In the genomic region with DNA sequence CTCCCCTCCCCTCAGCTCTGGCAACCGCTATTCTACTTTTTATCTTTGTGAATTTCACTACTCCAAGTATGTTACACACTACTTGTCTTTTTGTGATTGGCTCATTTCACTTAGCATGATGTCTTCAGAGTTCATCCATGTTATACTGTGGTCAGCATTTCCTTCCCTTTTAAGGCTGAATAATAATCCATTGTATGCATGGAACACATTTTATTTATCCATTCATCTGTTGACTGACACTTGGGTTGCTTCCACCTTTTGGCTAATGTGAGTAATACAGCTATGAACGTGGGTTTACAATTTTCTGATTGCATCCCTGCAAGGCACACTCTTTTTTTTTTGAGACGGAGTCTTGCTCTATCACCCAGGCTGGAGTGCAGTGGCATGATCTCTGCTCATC, we compare ENCODE assay signal across 14 cellular contexts. TPM values are rescaled to one million over a fixed set of nuclear protein-coding genes. Genes with fewer than 3 reads are reported as not detected.
DNase-seq lines count a peak whose midpoint lies in the region; ATAC-seq and TF ChIP-seq lines count a peak whose summit lies in the region.
"Had no signal": no experiment of that assay in that cellular context is flagged by ENCODE, and none has a peak within 500 bp of the region (broad histone marks: within the 10 kb centered on the region; RNA-seq: fewer than 3 reads in every experiment).

No MANE protein-coding gene starts in this region.

- no peak overlapping the region for H3K4me3 ChIP-seq in CD8-positive, alpha-beta T cell (ENCODE audit: low read depth, low read length)
- H3K4me3 ChIP-seq: heart left ventricle, MG63, mucosa of descending colon had no signal

- peaks cover 8% of the 10 kb centered on the region for H3K4me1 ChIP-seq in CD8-positive, alpha-beta T cell (ENCODE audit: insufficient read depth, low read length)

- peak; percentile 39 for TF ChIP-seq CTCF in chondrocyte (IDR thresholded peaks at IDR 0.05)
- no peak for TF ChIP-seq CTCF in CD8-positive, alpha-beta T cell (IDR thresholded peaks at IDR 0.05)

- H3K27me3 Mint-ChIP-seq in activated CD4-positive, alpha-beta T cell treated with anti-CD3 and anti-CD28 coated beads, Interleukin-2, amount 10 ng/mL, durations not matched to agents 24 days and 14 days = no peaks in the 10 kb centered on the region
- no peaks in the 10 kb centered on the region for H3K27me3 Mint-ChIP-seq in chondrocyte (ENCODE audit: low read depth)
- no peaks in the 10 kb centered on the region for H3K27me3 Mint-ChIP-seq in stimulated activated naive B cell treated with anti-CD40 and anti-IgM and Interleukin-4, amounts not matched to agents 10 μg/mL and 1 μg/mL and 100 μg/mL, for 72 hours
- no peaks in the 10 kb centered on the region for H3K27me3 Mint-ChIP-seq in CD8-positive, alpha-beta T cell (ENCODE audit: low read depth)

- H3K4me3 Mint-ChIP-seq in activated CD4-positive, alpha-beta T cell treated with anti-CD3 and anti-CD28 coated beads, Interleukin-2, amount 10 ng/mL, durations not matched to agents 24 days and 14 days = peak overlapping the region; percentile 20
- no peak overlapping the region for H3K4me3 Mint-ChIP-seq in chondrocyte (ENCODE audit: unreplicated experiment)
- no peak overlapping the region for H3K4me3 Mint-ChIP-seq in stimulated activated naive B cell treated with anti-CD40 and anti-IgM and Interleukin-4, amounts not matched to agents 10 μg/mL and 1 μg/mL and 100 μg/mL, for 72 hours
- no peak overlapping the region for H3K4me3 Mint-ChIP-seq in CD8-positive, alpha-beta T cell

- POLR2A ChIA-PET in CD8-positive, alpha-beta T cell (lab: Charles Lee) = interaction anchor here (1.0 kb wide), 1 partner anchor 16 kb away, joined by 4 read pairs; no protein-coding TSS in a partner anchor

- peak; percentile 7 to 36 for ATAC-seq in stimulated activated naive B cell treated with anti-CD40 and anti-IgM and Interleukin-4, amounts not matched to agents 10 μg/mL and 1 μg/mL and 100 μg/mL, for 72 hours (replicated peaks)
- no peak for ATAC-seq in CD8-positive, alpha-beta T cell
- ATAC-seq: heart left ventricle, mucosa of descending colon had no signal

- no peaks in the 10 kb centered on the region for H3K9me3 ChIP-seq in CD8-positive, alpha-beta T cell (ENCODE audit: low read length)
- H3K9me3 ChIP-seq: heart left ventricle, MG63, mucosa of descending colon had no signal

- no peak for DNase-seq in activated CD4-positive, alpha-beta T cell treated with anti-CD3 and anti-CD28 coated beads, Interleukin-2, amount 10 ng/mL, durations not matched to agents 24 days and 14 days
- DNase-seq in activated CD4-positive, alpha-beta T cell treated with anti-CD3 and anti-CD28 coated beads, Interleukin-2, amount 50 U/mL, for 4 hours = no peak
- DNase-seq in NCI-H226 (peak; percentile 15), chondrocyte (ENCODE audit: low spot score) (no peak), DMS79 treated with DMSO at 0.1 percent for 48 hours (lab: John Stamatoyannopoulos, UW) (no peak)
- DNase-seq in stimulated activated naive B cell treated with anti-CD40 and anti-IgM and Interleukin-4, amounts not matched to agents 10 μg/mL and 1 μg/mL and 100 μg/mL, for 72 hours = no peak
- DNase-seq in CD8-positive, alpha-beta T cell = no peak
- DNase-seq in stimulated activated CD4-positive, alpha-beta T cell treated with anti-CD3 and anti-CD28 coated beads, Interleukin-2, amount 100 ng/mL, for 24 hours = no peak
- DNase-seq: activated CD4-positive, alpha-beta T cell treated with anti-CD3 and anti-CD28 coated beads, Interleukin-2, amount 50 U/mL, for 1 hour; AML-193; central memory CD4-positive, alpha-beta T cell; heart left ventricle; MG63; mucosa of descending colon had no signal

- peaks cover 4% of the 10 kb centered on the region for H3K9me3 Mint-ChIP-seq in activated CD4-positive, alpha-beta T cell treated with anti-CD3 and anti-CD28 coated beads, Interleukin-2, amount 10 ng/mL, durations not matched to agents 24 days and 14 days
- no peaks in the 10 kb centered on the region for H3K9me3 Mint-ChIP-seq in chondrocyte (ENCODE audit: low read depth)
- H3K9me3 Mint-ChIP-seq in stimulated activated naive B cell treated with anti-CD40 and anti-IgM and Interleukin-4, amounts not matched to agents 10 μg/mL and 1 μg/mL and 100 μg/mL, for 72 hours = no peaks in the 10 kb centered on the region
- H3K9me3 Mint-ChIP-seq in CD8-positive, alpha-beta T cell = no peaks in the 10 kb centered on the region

- no peaks in the 10 kb centered on the region for H3K36me3 ChIP-seq in CD8-positive, alpha-beta T cell (ENCODE audit: insufficient read depth, low read length)
- H3K36me3 ChIP-seq: heart left ventricle, MG63 had no signal

- H3K36me3 Mint-ChIP-seq in activated CD4-positive, alpha-beta T cell treated with anti-CD3 and anti-CD28 coated beads, Interleukin-2, amount 10 ng/mL, durations not matched to agents 24 days and 14 days (ENCODE audit: low read depth) = peaks cover 53% of the 10 kb centered on the region
- H3K36me3 Mint-ChIP-seq in chondrocyte (ENCODE audit: low read depth) = no peaks in the 10 kb centered on the region
- no peaks in the 10 kb centered on the region for H3K36me3 Mint-ChIP-seq in stimulated activated naive B cell treated with anti-CD40 and anti-IgM and Interleukin-4, amounts not matched to agents 10 μg/mL and 1 μg/mL and 100 μg/mL, for 72 hours
- H3K36me3 Mint-ChIP-seq in CD8-positive, alpha-beta T cell = no peaks in the 10 kb centered on the region

- no peaks in the 10 kb centered on the region for H3K27me3 ChIP-seq in CD8-positive, alpha-beta T cell (ENCODE audit: insufficient read depth, low read length)
- H3K27me3 ChIP-seq: heart left ventricle, MG63 had no signal

- H3K27ac Mint-ChIP-seq in activated CD4-positive, alpha-beta T cell treated with anti-CD3 and anti-CD28 coated beads, Interleukin-2, amount 10 ng/mL, durations not matched to agents 24 days and 14 days = peak overlapping the region; percentile 87
- no peak overlapping the region for H3K27ac Mint-ChIP-seq in chondrocyte (ENCODE audit: unreplicated experiment)
- no peak overlapping the region for H3K27ac Mint-ChIP-seq in stimulated activated naive B cell treated with anti-CD40 and anti-IgM and Interleukin-4, amounts not matched to agents 10 μg/mL and 1 μg/mL and 100 μg/mL, for 72 hours
- H3K27ac Mint-ChIP-seq in CD8-positive, alpha-beta T cell = no peak overlapping the region

- no peak overlapping the region for H3K27ac ChIP-seq in CD8-positive, alpha-beta T cell (ENCODE audit: low read depth, low read length)
- H3K27ac ChIP-seq: heart left ventricle had no signal

- peaks cover 55% of the 10 kb centered on the region for H3K4me1 Mint-ChIP-seq in activated CD4-positive, alpha-beta T cell treated with anti-CD3 and anti-CD28 coated beads, Interleukin-2, amount 10 ng/mL, durations not matched to agents 24 days and 14 days
- peaks cover 5% of the 10 kb centered on the region for H3K4me1 Mint-ChIP-seq in chondrocyte (ENCODE audit: low read depth)
- H3K4me1 Mint-ChIP-seq in stimulated activated naive B cell treated with anti-CD40 and anti-IgM and Interleukin-4, amounts not matched to agents 10 μg/mL and 1 μg/mL and 100 μg/mL, for 72 hours = peaks cover 9 to 39% of the 10 kb centered on the region in 2 donors
- H3K4me1 Mint-ChIP-seq in CD8-positive, alpha-beta T cell (ENCODE audit: low read depth) = peaks cover 22% of the 10 kb centered on the region

- intact Hi-C loops in activated CD4-positive, alpha-beta T cell treated with anti-CD3 and anti-CD28 coated beads, Interleukin-2, amount 10 ng/mL, durations not matched to agents 24 days and 14 days (cut with micrococcal nuclease) = loop anchor here (1.0 to 5.0 kb wide), 3 partner anchors 10 to 187 kb away; no protein-coding TSS in a partner anchor
- intact Hi-C loops in CD8-positive, alpha-beta T cell (cut with DNase I, micrococcal nuclease) = no loop called here

- CTCF ChIA-PET in CD8-positive, alpha-beta T cell (lab: Charles Lee) = no interaction called here

RNA-seq across cellular contexts. Expression of gene FUT8, which starts 53.0 kb away (rescaled TPM):
- total RNA-seq in activated CD4-positive, alpha-beta T cell treated with anti-CD3 and anti-CD28 coated beads, Interleukin-2, amount 10 ng/mL, durations not matched to agents 24 days and 14 days = 125 and 137 TPM in 2 replicates
- total RNA-seq in chondrocyte = 18.1 to 34.1 TPM (median 19.0 TPM) in 3 replicates
- total RNA-seq in CD8-positive, alpha-beta T cell = 10 to 100 TPM; 38.3 to 38.5 TPM
